Comparison of ENCODE assay signal across 20 cellular contexts in genomic region chr10:21257919-21258318, GRCh38.
DNase-seq lines count a peak whose midpoint lies in the region; ATAC-seq and TF ChIP-seq lines count a peak whose summit lies in the region.
"Had no signal": no experiment of that assay in that cellular context is flagged by ENCODE, and none has a peak within 500 bp of the region (broad histone marks: within the 10 kb centered on the region; RNA-seq: fewer than 3 reads in every experiment).

No MANE protein-coding gene starts in this region.

- no peaks in the 10 kb centered on the region for H3K9me3 Mint-ChIP-seq in stimulated activated memory B cell treated with anti-CD40 and anti-IgM and Interleukin-4, amounts not matched to agents 10 μg/mL and 1 μg/mL and 100 μg/mL, for 72 hours
- H3K9me3 Mint-ChIP-seq: CD8-positive, alpha-beta T cell had no signal

- DNase-seq in ELR (ENCODE audit: low read depth) (peak; percentile 65), RKO (ENCODE audit: low spot score) (peak; percentile 21), fibroblast of mammary gland (ENCODE audit: low read depth) (peak; percentile 73), non-pigmented ciliary epithelial cell (ENCODE audit: low read depth) (peak; percentile 13), NOMO-1 treated with dmso at 0.1 percent for 144 hours (lab: John Stamatoyannopoulos, UW; ENCODE audit: unreplicated experiment) (no peak), NCI-H2029 (lab: John Stamatoyannopoulos, UW) (no peak)
- DNase-seq: CD8-positive, alpha-beta T cell; DMS79 treated with DMSO at 0.1 percent for 48 hours; H7; NCI-H1048; NCI-H146; NCI-H2107; NCI-H446; NCI-H748 treated with DMSO at 0.1 percent for 48 hours; PC-9; Right ventricle myocardium superior; SK-N-SH had no signal

- no peak for TF ChIP-seq CTCF in fibroblast of mammary gland (conservative IDR thresholded peaks at IDR 0.05; ENCODE audit: control insufficient read depth, insufficient read depth, low read depth, low read length)

- H3K4me3 Mint-ChIP-seq in stimulated activated memory B cell treated with anti-CD40 and anti-IgM and Interleukin-4, amounts not matched to agents 10 μg/mL and 1 μg/mL and 100 μg/mL, for 72 hours: no peak overlapping the region
- H3K4me3 Mint-ChIP-seq: B cell; CD8-positive, alpha-beta T cell had no signal

- H3K4me3 ChIP-seq in fibroblast of mammary gland (ENCODE audit: control insufficient read depth, low read depth, low read length): no peak overlapping the region
- H3K4me3 ChIP-seq: PC-9 had no signal

- no peak overlapping the region for H3K27ac Mint-ChIP-seq in stimulated activated memory B cell treated with anti-CD40 and anti-IgM and Interleukin-4, amounts not matched to agents 10 μg/mL and 1 μg/mL and 100 μg/mL, for 72 hours
- H3K27ac Mint-ChIP-seq: B cell; CD8-positive, alpha-beta T cell had no signal

- H3K4me1 Mint-ChIP-seq in stimulated activated memory B cell treated with anti-CD40 and anti-IgM and Interleukin-4, amounts not matched to agents 10 μg/mL and 1 μg/mL and 100 μg/mL, for 72 hours: no peaks in the 10 kb centered on the region
- H3K4me1 Mint-ChIP-seq: B cell had no signal

- H3K27me3 Mint-ChIP-seq in stimulated activated memory B cell treated with anti-CD40 and anti-IgM and Interleukin-4, amounts not matched to agents 10 μg/mL and 1 μg/mL and 100 μg/mL, for 72 hours: no peaks in the 10 kb centered on the region
- H3K27me3 Mint-ChIP-seq: B cell had no signal

- no peaks in the 10 kb centered on the region for H3K36me3 Mint-ChIP-seq in stimulated activated memory B cell treated with anti-CD40 and anti-IgM and Interleukin-4, amounts not matched to agents 10 μg/mL and 1 μg/mL and 100 μg/mL, for 72 hours
- H3K36me3 Mint-ChIP-seq: CD8-positive, alpha-beta T cell had no signal

- no peak for ATAC-seq in stimulated activated memory B cell treated with anti-CD40 and anti-IgM and Interleukin-4, amounts not matched to agents 10 μg/mL and 1 μg/mL and 100 μg/mL, for 72 hours
- no peak for ATAC-seq in HG02588 (IDR thresholded peaks at IDR 0.05; ENCODE audit: unreplicated experiment)
- ATAC-seq: CD8-positive, alpha-beta T cell had no signal

Comparison
In these comparisons a context has a peak if more than half of its experiments do, and no peak if none do; other contexts are left out.
1. DNase-seq: peak in ELR (single experiment), RKO (single experiment), fibroblast of mammary gland (single experiment) and non-pigmented ciliary epithelial cell (single experiment); none in NOMO-1 treated with dmso at 0.1 percent for 144 hours (single experiment) and NCI-H2029 (single experiment).